1 cellular context compared by ENCODE assay signal in the genomic region with DNA sequence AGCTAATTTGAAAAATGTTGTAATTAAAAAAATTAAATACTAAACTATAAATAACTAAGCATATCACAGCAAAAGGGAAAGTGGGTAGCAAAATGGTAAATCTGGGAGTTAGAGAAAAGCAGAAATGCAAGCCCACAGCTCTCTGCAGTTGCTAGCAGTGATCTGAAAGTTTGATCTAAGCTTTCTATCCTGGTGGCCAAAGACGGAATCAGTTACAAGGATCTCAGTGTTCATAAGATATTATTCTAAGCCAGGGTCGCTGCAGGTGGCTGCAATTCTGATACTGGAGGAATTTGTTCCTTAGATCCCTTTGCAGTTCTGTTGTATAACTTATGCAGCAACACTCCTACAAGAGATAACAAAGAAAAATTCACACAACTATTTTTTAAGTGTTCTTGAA.
TF ChIP-seq lines count a peak whose summit lies in the region.

No MANE protein-coding gene starts in this region.

TF ChIP-seq in GM23338, 12 proteins besides CTCF, POLR2A, EP300 and RAD21 (continued from another document):
- TF ChIP-seq, protein P1, sequence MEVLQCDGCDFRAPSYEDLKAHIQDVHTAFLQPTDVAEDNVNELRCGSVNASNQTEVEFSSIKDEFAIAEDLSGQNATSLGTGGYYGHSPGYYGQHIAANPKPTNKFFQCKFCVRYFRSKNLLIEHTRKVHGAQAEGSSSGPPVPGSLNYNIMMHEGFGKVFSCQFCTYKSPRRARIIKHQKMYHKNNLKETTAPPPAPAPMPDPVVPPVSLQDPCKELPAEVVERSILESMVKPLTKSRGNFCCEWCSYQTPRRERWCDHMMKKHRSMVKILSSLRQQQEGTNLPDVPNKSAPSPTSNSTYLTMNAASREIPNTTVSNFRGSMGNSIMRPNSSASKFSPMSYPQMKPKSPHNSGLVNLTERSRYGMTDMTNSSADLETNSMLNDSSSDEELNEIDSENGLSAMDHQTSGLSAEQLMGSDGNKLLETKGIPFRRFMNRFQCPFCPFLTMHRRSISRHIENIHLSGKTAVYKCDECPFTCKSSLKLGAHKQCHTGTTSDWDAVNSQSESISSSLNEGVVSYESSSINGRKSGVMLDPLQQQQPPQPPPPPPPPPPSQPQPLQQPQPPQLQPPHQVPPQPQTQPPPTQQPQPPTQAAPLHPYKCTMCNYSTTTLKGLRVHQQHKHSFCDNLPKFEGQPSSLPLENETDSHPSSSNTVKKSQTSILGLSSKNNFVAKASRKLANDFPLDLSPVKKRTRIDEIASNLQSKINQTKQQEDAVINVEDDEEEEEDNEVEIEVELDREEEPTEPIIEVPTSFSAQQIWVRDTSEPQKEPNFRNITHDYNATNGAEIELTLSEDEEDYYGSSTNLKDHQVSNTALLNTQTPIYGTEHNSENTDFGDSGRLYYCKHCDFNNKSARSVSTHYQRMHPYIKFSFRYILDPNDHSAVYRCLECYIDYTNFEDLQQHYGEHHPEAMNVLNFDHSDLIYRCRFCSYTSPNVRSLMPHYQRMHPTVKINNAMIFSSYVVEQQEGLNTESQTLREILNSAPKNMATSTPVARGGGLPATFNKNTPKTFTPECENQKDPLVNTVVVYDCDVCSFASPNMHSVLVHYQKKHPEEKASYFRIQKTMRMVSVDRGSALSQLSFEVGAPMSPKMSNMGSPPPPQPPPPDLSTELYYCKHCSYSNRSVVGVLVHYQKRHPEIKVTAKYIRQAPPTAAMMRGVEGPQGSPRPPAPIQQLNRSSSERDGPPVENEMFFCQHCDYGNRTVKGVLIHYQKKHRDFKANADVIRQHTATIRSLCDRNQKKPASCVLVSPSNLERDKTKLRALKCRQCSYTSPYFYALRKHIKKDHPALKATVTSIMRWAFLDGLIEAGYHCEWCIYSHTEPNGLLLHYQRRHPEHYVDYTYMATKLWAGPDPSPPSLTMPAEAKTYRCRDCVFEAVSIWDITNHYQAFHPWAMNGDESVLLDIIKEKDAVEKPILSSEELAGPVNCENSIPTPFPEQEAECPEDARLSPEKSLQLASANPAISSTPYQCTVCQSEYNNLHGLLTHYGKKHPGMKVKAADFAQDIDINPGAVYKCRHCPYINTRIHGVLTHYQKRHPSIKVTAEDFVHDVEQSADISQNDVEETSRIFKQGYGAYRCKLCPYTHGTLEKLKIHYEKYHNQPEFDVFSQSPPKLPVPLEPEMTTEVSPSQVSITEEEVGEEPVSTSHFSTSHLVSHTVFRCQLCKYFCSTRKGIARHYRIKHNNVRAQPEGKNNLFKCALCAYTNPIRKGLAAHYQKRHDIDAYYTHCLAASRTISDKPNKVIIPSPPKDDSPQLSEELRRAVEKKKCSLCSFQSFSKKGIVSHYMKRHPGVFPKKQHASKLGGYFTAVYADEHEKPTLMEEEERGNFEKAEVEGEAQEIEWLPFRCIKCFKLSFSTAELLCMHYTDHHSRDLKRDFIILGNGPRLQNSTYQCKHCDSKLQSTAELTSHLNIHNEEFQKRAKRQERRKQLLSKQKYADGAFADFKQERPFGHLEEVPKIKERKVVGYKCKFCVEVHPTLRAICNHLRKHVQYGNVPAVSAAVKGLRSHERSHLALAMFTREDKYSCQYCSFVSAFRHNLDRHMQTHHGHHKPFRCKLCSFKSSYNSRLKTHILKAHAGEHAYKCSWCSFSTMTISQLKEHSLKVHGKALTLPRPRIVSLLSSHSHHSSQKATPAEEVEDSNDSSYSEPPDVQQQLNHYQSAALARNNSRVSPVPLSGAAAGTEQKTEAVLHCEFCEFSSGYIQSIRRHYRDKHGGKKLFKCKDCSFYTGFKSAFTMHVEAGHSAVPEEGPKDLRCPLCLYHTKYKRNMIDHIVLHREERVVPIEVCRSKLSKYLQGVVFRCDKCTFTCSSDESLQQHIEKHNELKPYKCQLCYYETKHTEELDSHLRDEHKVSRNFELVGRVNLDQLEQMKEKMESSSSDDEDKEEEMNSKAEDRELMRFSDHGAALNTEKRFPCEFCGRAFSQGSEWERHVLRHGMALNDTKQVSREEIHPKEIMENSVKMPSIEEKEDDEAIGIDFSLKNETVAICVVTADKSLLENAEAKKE (CRISPR knock-in tag; IDR thresholded peaks at IDR 0.05) = no peak
- TF ChIP-seq EZH2phosphoT487 (IDR thresholded peaks at IDR 0.05; ENCODE audit: unreplicated experiment) = no peak
- no peak for TF ChIP-seq STAT1 (IDR thresholded peaks at IDR 0.05; ENCODE audit: unreplicated experiment)
